Comparison of ENCODE assay signal across 16 cellular contexts in genomic region chr5:13276143-13276542, GRCh38.
"Had no signal": no experiment of that assay in that cellular context is flagged by ENCODE, and none has a peak within 500 bp of the region (broad histone marks: within the 10 kb centered on the region; RNA-seq: fewer than 3 reads in every experiment).

No MANE protein-coding gene starts in this region.

- H3K27ac ChIP-seq: brain microvascular endothelial cell, esophagus squamous epithelium, left lung, thyroid gland had no signal

- ATAC-seq: activated CD4-positive, alpha-beta T cell treated with anti-CD3 and anti-CD28 coated beads for 36 hours; activated CD8-positive, alpha-beta memory T cell treated with anti-CD3 and anti-CD28 coated beads, Interleukin-2, amount 10 ng/mL, durations not matched to agents 7 days and 5 days; activated T-helper 17 cell treated with anti-CD3 and anti-CD28 coated beads, Interleukin-2, amount 50 U/mL, for 72 hours; left lung; WTC11 had no signal

- H3K4me1 ChIP-seq: left lung, thyroid gland had no signal

- DNase-seq: activated CD4-positive, alpha-beta memory T cell treated with anti-CD3 and anti-CD28 coated beads, Interleukin-2, amount 10 ng/mL, durations not matched to agents 7 days and 5 days; activated CD4-positive, alpha-beta T cell treated with anti-CD3 and anti-CD28 coated beads for 36 hours; activated CD8-positive, alpha-beta memory T cell treated with anti-CD3 and anti-CD28 coated beads, Interleukin-2, amount 10 ng/mL, durations not matched to agents 7 days and 5 days; activated naive CD4-positive, alpha-beta T cell treated with Interleukin-2 at 50 U/mL for 16 hours; brain microvascular endothelial cell; cortex of kidney; esophagus squamous epithelium; hippocampal formation; islet precursor cell; left lung; stimulated activated CD4-positive, alpha-beta T cell treated with anti-CD3 and anti-CD28 coated beads, Interleukin-12 subunit alpha, Interleukin-12 subunit beta, amount 100 ng/mL, for 4 hours; stimulated activated CD4-positive, alpha-beta T cell treated with anti-CD3 and anti-CD28 coated beads, Interleukin-1b, Interleukin-23, amount 100 ng/mL, for 48 hours; stimulated activated naive CD4-positive, alpha-beta T cell treated with Interleukin-2 at 50 U/mL for 16 hours; thyroid gland had no signal

- H3K36me3 ChIP-seq: brain microvascular endothelial cell, esophagus squamous epithelium, left lung, thyroid gland had no signal

- H3K4me3 ChIP-seq: esophagus squamous epithelium, left lung, thyroid gland had no signal

- H3K27me3 ChIP-seq: brain microvascular endothelial cell, esophagus squamous epithelium, left lung, thyroid gland had no signal

- H3K9me3 ChIP-seq: esophagus squamous epithelium, left lung, thyroid gland had no signal
